ENCODE assay signal across 13 cellular contexts in genomic region chr1:111538343-111539035, GRCh38. TPM values are rescaled to one million over a fixed set of nuclear protein-coding genes. Genes with fewer than 3 reads are reported as not detected.
DNase-seq lines count a peak whose midpoint lies in the region; ATAC-seq and TF ChIP-seq lines count a peak whose summit lies in the region.
"Had no signal": no experiment of that assay in that cellular context is flagged by ENCODE, and none has a peak within 500 bp of the region (broad histone marks: within the 10 kb centered on the region; RNA-seq: fewer than 3 reads in every experiment).

No MANE protein-coding gene starts in this region.

- peak overlapping the region; percentile 80 to 84 (median 80) for H3K27ac ChIP-seq in esophagus muscularis mucosa (replicated peaks in 1 of 4)
- no peak overlapping the region for H3K27ac ChIP-seq in osteoblast (ENCODE audit: low read depth, low read length)
- no peak overlapping the region for H3K27ac ChIP-seq in aorta (ENCODE audit: low read depth in 1 of 2, low read length in 2 of 2)
- H3K27ac ChIP-seq: cardiac muscle cell had no signal

- H3K4me1 ChIP-seq in esophagus muscularis mucosa (peaks cover 6 to 71% (median 62%) of the 10 kb centered on the region in 4 donors), osteoblast (ENCODE audit: insufficient read depth, low read length) (peaks cover 27% of the 10 kb centered on the region), aorta (ENCODE audit: control insufficient read depth in 1 of 2, insufficient read depth in 2 of 2, low read length in 2 of 2) (peaks cover 3 to 10% of the 10 kb centered on the region in 2 donors)

- no peaks in the 10 kb centered on the region for H4K20me1 ChIP-seq in osteoblast (ENCODE audit: insufficient read depth, low read length)

- peak; percentile 69 for DNase-seq in ELR (ENCODE audit: low read depth)
- peak; percentile 66 for DNase-seq in NCI-H226
- DNase-seq in esophagus muscularis mucosa (ENCODE audit: extremely low spot score): no peak
- peak; percentile 74 for DNase-seq in osteoblast (ENCODE audit: insufficient read length, low spot score, missing footprints)
- DNase-seq in NCI-H146 (lab: John Stamatoyannopoulos, UW): no peak
- DNase-seq in aorta: no peak
- no peak for DNase-seq in NCI-H187 (lab: John Stamatoyannopoulos, UW)
- DNase-seq: Caco-2, NCI-H187 treated with DMSO at 0.1 percent for 48 hours had no signal

- TF ChIP-seq CTCF in esophagus muscularis mucosa (IDR thresholded peaks at IDR 0.05): no peak
- no peak for TF ChIP-seq CTCF in osteoblast (IDR thresholded peaks at IDR 0.05; ENCODE audit: extremely low read depth, low read depth, low read length)

- no peak for TF ChIP-seq POLR2A in esophagus muscularis mucosa (IDR thresholded peaks at IDR 0.05; ENCODE audit: low read depth)

- WGBS in esophagus muscularis mucosa: 62% methylated on average over 6 of the region's 6 CpGs
- 70 to 73% methylated on average over 6 of the region's 6 CpGs for WGBS in aorta, 2 donors

- H3K36me3 ChIP-seq in esophagus muscularis mucosa (no peaks in the 10 kb centered on the region), osteoblast (ENCODE audit: insufficient read depth, low read length) (no peaks in the 10 kb centered on the region), aorta (ENCODE audit: control insufficient read depth in 1 of 2, insufficient read depth in 2 of 2, low read length in 1 of 2) (no peaks in the 10 kb centered on the region)
- H3K36me3 ChIP-seq: cardiac muscle cell had no signal

- H3K9me3 ChIP-seq in esophagus muscularis mucosa: no peaks in the 10 kb centered on the region
- H3K9me3 ChIP-seq in osteoblast (ENCODE audit: low read depth, low read length): no peaks in the 10 kb centered on the region
- no peaks in the 10 kb centered on the region for H3K9me3 ChIP-seq in aorta (ENCODE audit: control insufficient read depth, low read length)
- H3K9me3 ChIP-seq: Caco-2 had no signal

- H3K4me3 ChIP-seq in esophagus muscularis mucosa: no peak overlapping the region
- H3K4me3 ChIP-seq in osteoblast (ENCODE audit: insufficient read depth, low read length): no peak overlapping the region
- H3K4me3 ChIP-seq in aorta (ENCODE audit: low read length in 2 of 2): no peak overlapping the region
- H3K4me3 ChIP-seq: cardiac muscle cell, lung had no signal

- no peaks in the 10 kb centered on the region for H3K79me2 ChIP-seq in osteoblast (ENCODE audit: insufficient read depth, low read length)

- no peak overlapping the region for H2AFZ ChIP-seq in osteoblast (ENCODE audit: low read length)

- no peak for TF ChIP-seq EP300 in esophagus muscularis mucosa (IDR thresholded peaks at IDR 0.05)

- ATAC-seq in HG03460 (IDR thresholded peaks at IDR 0.05; ENCODE audit: unreplicated experiment) (no peak), aorta (ENCODE audit: low FRiP score) (no peak)

- H3K27me3 ChIP-seq in esophagus muscularis mucosa (no peaks in the 10 kb centered on the region), osteoblast (ENCODE audit: insufficient read depth, low read length) (no peaks in the 10 kb centered on the region), aorta (ENCODE audit: control insufficient read depth in 1 of 2, insufficient read depth in 2 of 2, low read length in 1 of 2) (no peaks in the 10 kb centered on the region)
- H3K27me3 ChIP-seq: cardiac muscle cell had no signal

- peak overlapping the region; percentile 35 for H3K4me2 ChIP-seq in osteoblast (ENCODE audit: insufficient read depth, low read length)

- intact Hi-C loops in esophagus muscularis mucosa (cut with DNase I) (no loop called here), aorta (cut with DNase I) (loop anchor here (5.0 kb wide), 2 partner anchors 54 to 84 kb away; no protein-coding TSS in a partner anchor)

RNA-seq across cellular contexts. Expression of gene ADORA3, which starts 35.1 kb away (rescaled TPM):
- total RNA-seq in esophagus muscularis mucosa (10 to 100 TPM in 1 of 4 donors, 1 to 10 TPM in 3; 4.9 to 13.3 (median 5.1) TPM), osteoblast (not detected in 2 replicates), aorta (10 to 100 TPM in 1 of 2 donors, 1 to 10 TPM in 1; 4.3 to 10.5 TPM)
- polyA plus RNA-seq in aorta: 10 to 100 TPM in 1 of 2 donors, 1 to 10 TPM in 1; 3.4 to 13.4 TPM
- total RNA-seq: Caco-2, cardiac muscle cell, glomerular endothelial cell had no signal
- polyA plus RNA-seq: cardiac muscle cell had no signal

RNA-seq across cellular contexts. Expression of gene TMIGD3, which starts 35.1 kb away (rescaled TPM):
- total RNA-seq in esophagus muscularis mucosa: 1 to 10 TPM; 1.7 to 2.6 (median 2.3) TPM
- total RNA-seq in osteoblast: 0.29 TPM in 1 of 2 replicates, not detected in the other
- 1 to 10 TPM; 4.0 to 6.0 TPM for total RNA-seq in aorta
- 1 to 10 TPM; 1.3 to 7.3 TPM for polyA plus RNA-seq in aorta
- total RNA-seq: cardiac muscle cell, glomerular endothelial cell had no signal
- polyA plus RNA-seq: cardiac muscle cell had no signal

Comparison
In these comparisons a context has a peak if more than half of its experiments do, and no peak if none do; other contexts are left out.
1. DNase-seq: peak in ELR (single experiment), NCI-H226 (single experiment) and osteoblast (single experiment); none in esophagus muscularis mucosa (single experiment), NCI-H146 (single experiment), aorta (0 of 2) and NCI-H187 (0 of 2).
2. H3K27ac ChIP-seq: peak in esophagus muscularis mucosa (4 of 4); none in osteoblast (single experiment) and aorta (0 of 2).